ENCODE assay signal across 22 cellular contexts in the genomic region with DNA sequence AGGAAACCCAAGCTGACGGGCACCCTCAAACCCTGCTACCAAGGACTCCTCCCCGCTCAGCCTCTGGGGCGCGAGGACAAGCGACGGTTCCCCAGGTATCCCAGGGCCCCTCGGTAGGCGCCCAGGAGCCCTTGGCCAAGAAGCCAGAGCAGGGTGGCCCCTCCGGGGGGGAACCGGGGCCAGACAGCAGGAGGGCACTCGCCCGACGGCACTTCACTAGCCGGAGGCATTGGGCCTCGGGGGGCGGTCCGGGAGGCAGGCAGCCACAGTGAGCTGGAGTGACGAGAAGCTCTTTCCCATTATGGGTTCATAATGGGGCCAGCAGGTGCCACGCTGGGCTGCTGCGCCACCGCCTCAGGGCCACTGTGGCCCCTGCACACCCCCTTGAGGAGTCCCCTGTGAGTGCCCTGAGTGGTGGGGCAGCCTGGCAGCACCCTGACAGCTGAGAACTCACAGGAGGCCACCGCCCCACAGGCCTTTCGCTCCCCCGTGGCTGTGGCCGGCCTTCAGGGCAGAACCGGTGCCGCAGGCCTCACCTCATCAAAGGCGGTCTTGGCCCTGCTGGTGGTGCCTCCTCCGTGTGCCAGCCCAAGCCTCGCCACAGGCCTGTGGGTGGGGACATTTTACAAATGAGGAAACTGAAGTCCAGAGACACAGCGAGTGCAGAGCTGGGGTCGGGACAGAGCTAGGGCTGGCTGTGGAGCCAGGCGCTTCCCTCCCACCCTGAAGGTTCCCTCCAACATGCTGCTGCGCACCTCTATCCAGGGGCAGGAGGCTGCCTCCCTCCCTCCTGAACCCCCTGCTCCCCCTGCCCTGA.
DNase-seq lines count a peak whose midpoint lies in the region; ATAC-seq, FAIRE-seq and TF ChIP-seq lines count a peak whose summit lies in the region.
"Had no signal": no experiment of that assay in that cellular context is flagged by ENCODE, and none has a peak within 500 bp of the region (broad histone marks: within the 10 kb centered on the region; RNA-seq: fewer than 3 reads in every experiment).

No MANE protein-coding gene starts in this region.

- H3K9me3 ChIP-seq in heart left ventricle: no peaks in the 10 kb centered on the region
- H3K9me3 ChIP-seq in heart right ventricle: no peaks in the 10 kb centered on the region
- H3K9me3 ChIP-seq in GM12878 (replicated peaks; ENCODE audit: control insufficient read depth, insufficient read depth, low read length): no peaks in the 10 kb centered on the region
- H3K9me3 ChIP-seq in mucosa of descending colon: no peaks in the 10 kb centered on the region

- intact Hi-C loops in heart left ventricle (cut with DNase I): no loop called here
- intact Hi-C loops in heart right ventricle (cut with DNase I): no loop called here
- intact Hi-C loops in GM12878 (cut with micrococcal nuclease; ENCODE audit: unreplicated experiment): no loop called here
- intact Hi-C loops in mucosa of descending colon (cut with DNase I, micrococcal nuclease): no loop called here

- H3K79me2 ChIP-seq in GM12878 (ENCODE audit: control insufficient read depth, insufficient read depth, low read length): no peaks in the 10 kb centered on the region

- H3K9ac ChIP-seq in GM12878 (ENCODE audit: control insufficient read depth, insufficient read depth, low read length): no peak overlapping the region

- H3K4me2 ChIP-seq in GM12878 (ENCODE audit: control insufficient read depth, insufficient read depth): no peak overlapping the region

- POLR2A ChIA-PET in GM12878 (lab: Charles Lee): no interaction called here

- TF ChIP-seq RAD21 in GM12878 (IDR thresholded peaks at IDR 0.05; ENCODE audit: insufficient read depth, low read depth, low read length): no peak

- BruUV-seq in GM12878 (replicated peaks; lab: Mats Ljungman, UMichigan): no TSS peak

- CTCF ChIA-PET in GM12878 (lab: Yijun Ruan, JAX): no interaction called here

- no peak for FAIRE-seq in GM12878 (lab: Jason Lieb, UNC)
- FAIRE-seq: A204.1 had no signal

- DNase-seq in heart left ventricle (peak in 3 of 5 donors; percentile 14 to 57 (median 17)), heart right ventricle (no peak), GM12878 (ENCODE audit: low read depth, low spot score) (no peak), mucosa of descending colon (peak in 2 of 3 donors; percentile 20 to 36), NCI-H1105 treated with DMSO at 0.1 percent for 48 hours (lab: John Stamatoyannopoulos, UW) (no peak), NCI-H2196 (lab: John Stamatoyannopoulos, UW; ENCODE audit: unreplicated experiment) (no peak), middle frontal gyrus (ENCODE audit: extremely low spot score, low spot score) (no peak)
- DNase-seq: activated CD4-positive, alpha-beta memory T cell treated with anti-CD3 and anti-CD28 coated beads for 36 hours; activated effector memory CD4-positive, alpha-beta T cell treated with Interleukin-2 at 50 U/mL for 16 hours; activated naive CD8-positive, alpha-beta T cell treated with anti-CD3 and anti-CD28 coated beads, Interleukin-2, amount 10 ng/mL, durations not matched to agents 7 days and 5 days; AML-193; DMS53; GDM1; NCI-H187; stimulated activated CD4-positive, alpha-beta T cell treated with anti-CD3 and anti-CD28 coated beads, Interleukin-15, amount 100 ng/mL, for 24 hours; trophoblast cell had no signal

- RAD21 ChIA-PET in GM12878 (lab: Charles Lee; ENCODE audit: unreplicated experiment): interaction anchor here (0.8 kb wide), 1 partner anchor 992 kb away, joined by 3 read pairs; no protein-coding TSS in a partner anchor

- H3K27ac ChIP-seq in heart left ventricle: no peak overlapping the region
- H3K27ac ChIP-seq in heart right ventricle: no peak overlapping the region
- H3K27ac ChIP-seq in GM12878 (ENCODE audit: control insufficient read depth, insufficient read depth): no peak overlapping the region

- in situ Hi-C loops in GM12878 (cut with MboI): no loop called here

- no peaks in the 10 kb centered on the region for H3K27me3 ChIP-seq in heart left ventricle
- no peaks in the 10 kb centered on the region for H3K27me3 ChIP-seq in heart right ventricle
- no peaks in the 10 kb centered on the region for H3K27me3 ChIP-seq in GM12878 (replicated peaks in 1 of 2; ENCODE audit: control insufficient read depth in 2 of 2, insufficient read depth in 2 of 2, low read length in 1 of 2)

- SMC1A ChIA-PET in GM12878 (lab: Charles Lee; ENCODE audit: uncharacterized antibody, unreplicated experiment): interaction anchor here (1.3 kb wide), 1 partner anchor 8 kb away, joined by 3 read pairs; no protein-coding TSS in a partner anchor

- H3K4me1 ChIP-seq in heart left ventricle (peaks cover 0 to 19% (median 1%) of the 10 kb centered on the region in 12 donors), heart right ventricle (peaks cover 0 to 11% (median 6%) of the 10 kb centered on the region in 9 donors), GM12878 (ENCODE audit: control insufficient read depth, insufficient read depth, low read length) (no peaks in the 10 kb centered on the region), mucosa of descending colon (ENCODE audit: low read depth) (no peaks in the 10 kb centered on the region)

- no peak overlapping the region for H3K4me3 ChIP-seq in heart left ventricle
- no peak overlapping the region for H3K4me3 ChIP-seq in heart right ventricle
- no peak overlapping the region for H3K4me3 ChIP-seq in GM12878
- no peak overlapping the region for H3K4me3 ChIP-seq in mucosa of descending colon

- TF ChIP-seq POLR2A in heart left ventricle (IDR thresholded peaks at IDR 0.05) (no peak), GM12878 (IDR thresholded peaks at IDR 0.05; ENCODE audit: low read depth, low read length) (peak; percentile 59)

- 88 to 93% (median 92%) methylated on average over 17 to 34 of the region's 34 CpGs for WGBS in heart left ventricle, 4 donors
- 90 to 93% methylated on average over 34 of the region's 34 CpGs for WGBS in heart right ventricle, 2 donors
- WGBS in GM12878 (ENCODE audit: insufficient coverage, insufficient replicate concordance, low lambda C conversion rate, missing lambda C conversion rate): 81% methylated on average over 31 of the region's 34 CpGs

- H3K36me3 ChIP-seq in heart left ventricle: peaks cover 0 to 92% (median 47%) of the 10 kb centered on the region in 9 donors
- H3K36me3 ChIP-seq in heart right ventricle: peaks cover 0 to 95% (median 26%) of the 10 kb centered on the region in 9 donors
- H3K36me3 ChIP-seq in GM12878 (ENCODE audit: control insufficient read depth in 2 of 2, insufficient read depth in 2 of 2, low read length in 1 of 2): peaks cover 53 to 67% of the 10 kb centered on the region in 2 experiments
- no peaks in the 10 kb centered on the region for H3K36me3 ChIP-seq in mucosa of descending colon (ENCODE audit: low read depth)

- TF ChIP-seq CTCF in heart left ventricle (IDR thresholded peaks at IDR 0.05): no peak
- no peak for TF ChIP-seq CTCF in heart right ventricle (IDR thresholded peaks at IDR 0.05)
- TF ChIP-seq CTCF in GM12878 (IDR thresholded peaks at IDR 0.05 in 2 of 3, conservative IDR thresholded peaks at IDR 0.05 in 1 of 3; ENCODE audit: control insufficient read depth in 2 of 3, extremely low read depth in 1 of 3, insufficient read depth in 1 of 3, low read depth in 3 of 3, low read length in 3 of 3): no peak
- no peak for TF ChIP-seq CTCF in mucosa of descending colon (IDR thresholded peaks at IDR 0.05)

- TF ChIP-seq EP300 in GM12878 (IDR thresholded peaks at IDR 0.05; ENCODE audit: borderline replicate concordance in 1 of 2, control insufficient read depth in 1 of 2, low read depth in 2 of 2, low read length in 2 of 2): no peak

- H2AFZ ChIP-seq in GM12878 (ENCODE audit: control insufficient read depth, low read depth, low read length): no peak overlapping the region

- H4K20me1 ChIP-seq in GM12878 (ENCODE audit: control insufficient read depth, insufficient read depth): no peaks in the 10 kb centered on the region

- ATAC-seq in heart left ventricle (no peak), heart right ventricle (no peak), GM12878 (no peak; the same call in 2 of the 3 replicates), mucosa of descending colon (no peak), GM21717 (IDR thresholded peaks at IDR 0.05; ENCODE audit: unreplicated experiment) (no peak)
- ATAC-seq: activated CD4-positive, CD25-positive, alpha-beta regulatory T cell treated with anti-CD3 and anti-CD28 coated beads, Interleukin-2, amount 50 U/mL, for 24 hours; HCT116; naive thymus-derived CD8-positive, alpha-beta T cell; sciatic nerve had no signal

TF ChIP-seq in GM12878, 131 proteins besides CTCF, POLR2A, EP300 and RAD21 (continues in another document):
- TF ChIP-seq EGR1 (IDR thresholded peaks at IDR 0.05; ENCODE audit: borderline replicate concordance in 1 of 2, low read depth in 2 of 2, low read length in 2 of 2) (no peak), NBN (IDR thresholded peaks at IDR 0.05) (no peak), FOXM1 (IDR thresholded peaks at IDR 0.05; ENCODE audit: low read depth, low read length) (no peak), WRNIP1 (IDR thresholded peaks at IDR 0.05; ENCODE audit: borderline replicate concordance, low read depth, low read length) (no peak), CBFB (IDR thresholded peaks at IDR 0.05; ENCODE audit: low read depth) (no peak), SMAD5 (IDR thresholded peaks at IDR 0.05; ENCODE audit: low read depth) (no peak), EED (IDR thresholded peaks at IDR 0.05; ENCODE audit: low read depth) (no peak)
- TF ChIP-seq, protein P1, sequence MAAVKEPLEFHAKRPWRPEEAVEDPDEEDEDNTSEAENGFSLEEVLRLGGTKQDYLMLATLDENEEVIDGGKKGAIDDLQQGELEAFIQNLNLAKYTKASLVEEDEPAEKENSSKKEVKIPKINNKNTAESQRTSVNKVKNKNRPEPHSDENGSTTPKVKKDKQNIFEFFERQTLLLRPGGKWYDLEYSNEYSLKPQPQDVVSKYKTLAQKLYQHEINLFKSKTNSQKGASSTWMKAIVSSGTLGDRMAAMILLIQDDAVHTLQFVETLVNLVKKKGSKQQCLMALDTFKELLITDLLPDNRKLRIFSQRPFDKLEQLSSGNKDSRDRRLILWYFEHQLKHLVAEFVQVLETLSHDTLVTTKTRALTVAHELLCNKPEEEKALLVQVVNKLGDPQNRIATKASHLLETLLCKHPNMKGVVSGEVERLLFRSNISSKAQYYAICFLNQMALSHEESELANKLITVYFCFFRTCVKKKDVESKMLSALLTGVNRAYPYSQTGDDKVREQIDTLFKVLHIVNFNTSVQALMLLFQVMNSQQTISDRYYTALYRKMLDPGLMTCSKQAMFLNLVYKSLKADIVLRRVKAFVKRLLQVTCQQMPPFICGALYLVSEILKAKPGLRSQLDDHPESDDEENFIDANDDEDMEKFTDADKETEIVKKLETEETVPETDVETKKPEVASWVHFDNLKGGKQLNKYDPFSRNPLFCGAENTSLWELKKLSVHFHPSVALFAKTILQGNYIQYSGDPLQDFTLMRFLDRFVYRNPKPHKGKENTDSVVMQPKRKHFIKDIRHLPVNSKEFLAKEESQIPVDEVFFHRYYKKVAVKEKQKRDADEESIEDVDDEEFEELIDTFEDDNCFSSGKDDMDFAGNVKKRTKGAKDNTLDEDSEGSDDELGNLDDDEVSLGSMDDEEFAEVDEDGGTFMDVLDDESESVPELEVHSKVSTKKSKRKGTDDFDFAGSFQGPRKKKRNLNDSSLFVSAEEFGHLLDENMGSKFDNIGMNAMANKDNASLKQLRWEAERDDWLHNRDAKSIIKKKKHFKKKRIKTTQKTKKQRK (IDR thresholded peaks at IDR 0.05; ENCODE audit: low read depth, low read length): no peak

Comparison
In these comparisons a context has a peak if more than half of its experiments do, and no peak if none do; other contexts are left out.
1. DNase-seq: peak in heart left ventricle (3 of 5) and mucosa of descending colon (2 of 3); none in heart right ventricle (0 of 2), GM12878 (single experiment), NCI-H1105 treated with DMSO at 0.1 percent for 48 hours (single experiment), NCI-H2196 (single experiment) and middle frontal gyrus (single experiment).